Comparison of ENCODE assay signal across 1 cellular context in genomic region chr7:46206474-46207060, GRCh38.
TF ChIP-seq lines count a peak whose summit lies in the region.

No MANE protein-coding gene starts in this region.

TF ChIP-seq in GM12878, 131 proteins besides CTCF, POLR2A, EP300 and RAD21:
- TF ChIP-seq ZNF687 (IDR thresholded peaks at IDR 0.05) (peak; percentile 92), CREM (IDR thresholded peaks at IDR 0.05; ENCODE audit: low read depth) (0 out of 2 replicates have a peak, but pooled peaks have one; percentile 48), CHD4 (IDR thresholded peaks at IDR 0.05) (no peak), CBX3 (IDR thresholded peaks at IDR 0.05; ENCODE audit: borderline replicate concordance, low read depth) (no peak), TCF3 (IDR thresholded peaks at IDR 0.05; ENCODE audit: borderline replicate concordance, insufficient read depth, low read depth, low read length) (no peak), FOS (IDR thresholded peaks at IDR 0.05; ENCODE audit: borderline replicate concordance, extremely low read depth, insufficient read length) (no peak), NFIC (IDR thresholded peaks at IDR 0.05; ENCODE audit: low read depth, low read length) (peak; percentile 50; the same call in 1 of the 2 replicates), CUX1 (IDR thresholded peaks at IDR 0.05; ENCODE audit: insufficient replicate concordance, low read depth, low read length) (no peak), ETV6 (conservative IDR thresholded peaks at IDR 0.05 in 1 of 2, IDR thresholded peaks at IDR 0.05 in 1 of 2; ENCODE audit: borderline replicate concordance in 1 of 2, low read depth in 1 of 2) (0 out of 4 replicates have a peak, but pooled peaks of 1 of the 2 experiments have one; percentile 47), YBX1 (IDR thresholded peaks at IDR 0.05) (no peak), IKZF2 (IDR thresholded peaks at IDR 0.05) (0 out of 4 replicates have a peak, but pooled peaks of 1 of the 2 experiments have one; percentile 32), FOXM1 (IDR thresholded peaks at IDR 0.05; ENCODE audit: low read depth, low read length) (peak; percentile 24; the same call in 1 of the 2 replicates), ATF3 (IDR thresholded peaks at IDR 0.05; ENCODE audit: borderline replicate concordance, extremely low read depth, low read depth, low read length) (no peak), NFYA (IDR thresholded peaks at IDR 0.05; ENCODE audit: borderline replicate concordance, low read depth, low read length) (no peak), GATAD2B (conservative IDR thresholded peaks at IDR 0.05; ENCODE audit: low read depth) (no peak; the same call in 1 of the 2 replicates), SIN3A (IDR thresholded peaks at IDR 0.05; ENCODE audit: low read depth, low read length) (no peak), MYB (IDR thresholded peaks at IDR 0.05; ENCODE audit: borderline replicate concordance, low read depth, low read length) (no peak), RUNX3 (IDR thresholded peaks at IDR 0.05; ENCODE audit: low read length) (peak; percentile 38; the same call in 1 of the 2 replicates), EZH2 (IDR thresholded peaks at IDR 0.05; ENCODE audit: borderline replicate concordance, control insufficient read depth, low read depth, low read length) (no peak), ZZZ3 (IDR thresholded peaks at IDR 0.05; ENCODE audit: control insufficient read depth, insufficient read length, low read depth) (no peak), TCF7 (IDR thresholded peaks at IDR 0.05; ENCODE audit: borderline replicate concordance) (peak; percentile 36; the same call in 1 of the 2 replicates)
